Comparison of ENCODE assay signal across 19 cellular contexts in genomic region chr5:134135091-134135655, GRCh38. TPM values are rescaled to one million over a fixed set of nuclear protein-coding genes. Genes with fewer than 3 reads are reported as not detected.
DNase-seq lines count a peak whose midpoint lies in the region; ATAC-seq and TF ChIP-seq lines count a peak whose summit lies in the region.
"Had no signal": no experiment of that assay in that cellular context is flagged by ENCODE, and none has a peak within 500 bp of the region (broad histone marks: within the 10 kb centered on the region; RNA-seq: fewer than 3 reads in every experiment).

No MANE protein-coding gene starts in this region.

- no peak for ATAC-seq in naive thymus-derived CD8-positive, alpha-beta T cell
- ATAC-seq in HG03095 (IDR thresholded peaks at IDR 0.05; ENCODE audit: unreplicated experiment): no peak
- ATAC-seq: heart left ventricle had no signal

- H3K9ac ChIP-seq in mammary epithelial cell (ENCODE audit: insufficient read depth, low read length): no peak overlapping the region
- H3K9ac ChIP-seq: KMS-11 had no signal

- peaks cover 68% of the 10 kb centered on the region for H3K4me1 Mint-ChIP-seq in T-helper 1 cell treated with Interleukin-12 subunit alpha and Interleukin-12 subunit beta and Interleukin-4 antibody, amounts not matched to agents 30 μg/mL and 1 μg/mL, for 36 hours (ENCODE audit: low read depth)
- H3K4me1 Mint-ChIP-seq in IgD-negative memory B cell: peaks cover 35 to 66% (median 35%) of the 10 kb centered on the region in 3 donors
- peaks cover 90% of the 10 kb centered on the region for H3K4me1 Mint-ChIP-seq in activated naive CD8-positive, alpha-beta T cell treated with anti-CD3 and anti-CD28 coated beads for 36 hours
- peaks cover 49 to 98% (median 97%) of the 10 kb centered on the region in 4 donors for H3K4me1 Mint-ChIP-seq in naive thymus-derived CD8-positive, alpha-beta T cell

- intact Hi-C loops in mammary epithelial cell (cut with micrococcal nuclease): no loop called here

- no peaks in the 10 kb centered on the region for H3K9me3 ChIP-seq in mammary epithelial cell (replicated peaks; ENCODE audit: insufficient read depth, low read length)
- H3K9me3 ChIP-seq: ascending aorta, esophagus squamous epithelium, heart left ventricle had no signal

- H3K27ac Mint-ChIP-seq in T-helper 1 cell treated with Interleukin-12 subunit alpha and Interleukin-12 subunit beta and Interleukin-4 antibody, amounts not matched to agents 30 μg/mL and 1 μg/mL, for 36 hours: no peak overlapping the region
- H3K27ac Mint-ChIP-seq in IgD-negative memory B cell: peak overlapping the region; percentile 14 to 79 (median 62)
- H3K27ac Mint-ChIP-seq in activated naive CD8-positive, alpha-beta T cell treated with anti-CD3 and anti-CD28 coated beads for 36 hours: peak overlapping the region; percentile 25
- peak overlapping the region; percentile 91 to 99 (median 98) for H3K27ac Mint-ChIP-seq in naive thymus-derived CD8-positive, alpha-beta T cell
- H3K27ac Mint-ChIP-seq: dendritic cell treated with granulocyte-macrophage colony-stimulating factor and Interleukin-4, amounts not matched to agents 40 ng/mL and 50 ng/mL, for 4 days had no signal

- no peaks in the 10 kb centered on the region for H4K20me1 ChIP-seq in mammary epithelial cell (ENCODE audit: insufficient read depth, low read length)

- no peak overlapping the region for H2AFZ ChIP-seq in mammary epithelial cell (ENCODE audit: low read depth, low read length)

- CTCF ChIA-PET in mammary epithelial cell (lab: Charles Lee; ENCODE audit: low non-redundant PET): no interaction called here

- H3K4me3 Mint-ChIP-seq in T-helper 1 cell treated with Interleukin-12 subunit alpha and Interleukin-12 subunit beta and Interleukin-4 antibody, amounts not matched to agents 30 μg/mL and 1 μg/mL, for 36 hours: peak overlapping the region; percentile 25
- H3K4me3 Mint-ChIP-seq in IgD-negative memory B cell: peak overlapping the region; percentile 6 to 43 (median 35)
- H3K4me3 Mint-ChIP-seq in activated naive CD8-positive, alpha-beta T cell treated with anti-CD3 and anti-CD28 coated beads for 36 hours: no peak overlapping the region
- peak overlapping the region; percentile 66 to 98 (median 82) for H3K4me3 Mint-ChIP-seq in naive thymus-derived CD8-positive, alpha-beta T cell
- H3K4me3 Mint-ChIP-seq: dendritic cell treated with granulocyte-macrophage colony-stimulating factor and Interleukin-4, amounts not matched to agents 40 ng/mL and 50 ng/mL, for 4 days had no signal

- no peak overlapping the region for H3K4me3 ChIP-seq in mammary epithelial cell (replicated peaks in 1 of 3; ENCODE audit: insufficient read depth in 1 of 3, low read depth in 2 of 3, low read length in 3 of 3)
- H3K4me3 ChIP-seq: ascending aorta, esophagus squamous epithelium, heart left ventricle had no signal

- DNase-seq in T-helper 1 cell: no peak
- DNase-seq in activated naive CD8-positive, alpha-beta T cell treated with anti-CD3 and anti-CD28 coated beads for 36 hours: no peak
- peak in 2 of 10 donors; percentile 0 to 45 for DNase-seq in naive thymus-derived CD8-positive, alpha-beta T cell
- no peak for DNase-seq in GOT3 (lab: John Stamatoyannopoulos, UW)
- no peak for DNase-seq in mammary epithelial cell
- DNase-seq: esophagus squamous epithelium, NCI-H1436 treated with DMSO at 0.1 percent for 48 hours, NCI-H2227 treated with DMSO at 0.1 percent for 48 hours, SHP77 treated with DMSO at 0.1 percent for 48 hours, substantia nigra had no signal

- no peak overlapping the region for H3K4me2 ChIP-seq in mammary epithelial cell (ENCODE audit: insufficient read depth, low read depth, low read length)
- H3K4me2 ChIP-seq: KMS-11 had no signal

- peaks cover 41% of the 10 kb centered on the region for H3K36me3 Mint-ChIP-seq in T-helper 1 cell treated with Interleukin-12 subunit alpha and Interleukin-12 subunit beta and Interleukin-4 antibody, amounts not matched to agents 30 μg/mL and 1 μg/mL, for 36 hours (ENCODE audit: low read depth)
- H3K36me3 Mint-ChIP-seq in IgD-negative memory B cell: peaks cover 5% of the 10 kb centered on the region
- H3K36me3 Mint-ChIP-seq in activated naive CD8-positive, alpha-beta T cell treated with anti-CD3 and anti-CD28 coated beads for 36 hours: peaks cover 45% of the 10 kb centered on the region
- H3K36me3 Mint-ChIP-seq in naive thymus-derived CD8-positive, alpha-beta T cell: peaks cover 7 to 90% (median 25%) of the 10 kb centered on the region in 3 donors

- no peak overlapping the region for H3K27ac ChIP-seq in mammary epithelial cell (ENCODE audit: insufficient read depth, low read depth, low read length)
- H3K27ac ChIP-seq: 22Rv1, ascending aorta, esophagus squamous epithelium, HL-60, KMS-11 had no signal

- in situ Hi-C loops in mammary epithelial cell (cut with MboI; ENCODE audit: low sequenced_read_pairs in 2 of 2): loop anchor here in 1 of 2 donors (5.0 kb wide), 1 partner anchor 93 kb away; no protein-coding TSS in a partner anchor

- peaks cover 14% of the 10 kb centered on the region for H3K27me3 Mint-ChIP-seq in T-helper 1 cell treated with Interleukin-12 subunit alpha and Interleukin-12 subunit beta and Interleukin-4 antibody, amounts not matched to agents 30 μg/mL and 1 μg/mL, for 36 hours (ENCODE audit: low read depth)
- no peaks in the 10 kb centered on the region for H3K27me3 Mint-ChIP-seq in IgD-negative memory B cell
- no peaks in the 10 kb centered on the region for H3K27me3 Mint-ChIP-seq in activated naive CD8-positive, alpha-beta T cell treated with anti-CD3 and anti-CD28 coated beads for 36 hours
- no peaks in the 10 kb centered on the region for H3K27me3 Mint-ChIP-seq in naive thymus-derived CD8-positive, alpha-beta T cell
- H3K27me3 Mint-ChIP-seq: dendritic cell treated with granulocyte-macrophage colony-stimulating factor and Interleukin-4, amounts not matched to agents 40 ng/mL and 50 ng/mL, for 4 days had no signal

- H3K36me3 ChIP-seq in mammary epithelial cell (ENCODE audit: insufficient read depth, low read length): peaks cover 2% of the 10 kb centered on the region

- dilution Hi-C loops in mammary epithelial cell (cut with HindIII; ENCODE audit: low sequenced_read_pairs): no loop called here

- BruUV-seq in mammary epithelial cell (replicated peaks; lab: Mats Ljungman, UMichigan): no TSS peak

- 92% methylated on average over 7 of the region's 7 CpGs for WGBS in mammary epithelial cell (ENCODE audit: low coverage, missing lambda C conversion rate)

- no peaks in the 10 kb centered on the region for H3K27me3 ChIP-seq in mammary epithelial cell (ENCODE audit: insufficient read depth, low read length)
- H3K27me3 ChIP-seq: ascending aorta, esophagus squamous epithelium, heart left ventricle had no signal

- H3K9me3 Mint-ChIP-seq in T-helper 1 cell treated with Interleukin-12 subunit alpha and Interleukin-12 subunit beta and Interleukin-4 antibody, amounts not matched to agents 30 μg/mL and 1 μg/mL, for 36 hours: no peaks in the 10 kb centered on the region
- no peaks in the 10 kb centered on the region for H3K9me3 Mint-ChIP-seq in IgD-negative memory B cell
- no peaks in the 10 kb centered on the region for H3K9me3 Mint-ChIP-seq in activated naive CD8-positive, alpha-beta T cell treated with anti-CD3 and anti-CD28 coated beads for 36 hours
- H3K9me3 Mint-ChIP-seq in naive thymus-derived CD8-positive, alpha-beta T cell: no peaks in the 10 kb centered on the region
- H3K9me3 Mint-ChIP-seq: dendritic cell treated with granulocyte-macrophage colony-stimulating factor and Interleukin-4, amounts not matched to agents 40 ng/mL and 50 ng/mL, for 4 days had no signal

- TF ChIP-seq CTCF in mammary epithelial cell (conservative IDR thresholded peaks at IDR 0.05 in 1 of 2, IDR thresholded peaks at IDR 0.05 in 1 of 2; ENCODE audit: extremely low read depth in 1 of 2, insufficient read depth in 1 of 2, low read depth in 1 of 2, low read length in 2 of 2): no peak

- peaks cover 9% of the 10 kb centered on the region for H3K79me2 ChIP-seq in mammary epithelial cell (ENCODE audit: insufficient read depth, low read length)

- peaks cover 25% of the 10 kb centered on the region for H3K4me1 ChIP-seq in mammary epithelial cell (ENCODE audit: insufficient read depth, low read length)
- H3K4me1 ChIP-seq: ascending aorta had no signal

- POLR2A ChIA-PET in naive thymus-derived CD8-positive, alpha-beta T cell (lab: Charles Lee): interaction anchor here (0.6 to 1.2 kb wide), 3 partner anchors 27 to 42 kb away, joined by 3 to 8 read pairs (median 3); partner anchors contain the start of gene SKP1

RNA-seq across cellular contexts. Expression of gene TCF7, which starts 20.7 kb away (rescaled TPM):
- polyA plus RNA-seq in IgD-negative memory B cell: 41.7 TPM
- 10 to 100 TPM; 66.4 to 68.7 TPM for total RNA-seq in activated naive CD8-positive, alpha-beta T cell treated with anti-CD3 and anti-CD28 coated beads for 36 hours
- 100 to 1,000 TPM; 910 to 911 TPM for total RNA-seq in naive thymus-derived CD8-positive, alpha-beta T cell
- polyA plus RNA-seq in naive thymus-derived CD8-positive, alpha-beta T cell: 100 to 1,000 TPM; 207 to 600 (median 328) TPM
- total RNA-seq in mammary epithelial cell: 1 to 10 TPM; 3.3 to 6.5 TPM
- 2.0 TPM for polyA plus RNA-seq in mammary epithelial cell
- polyA minus RNA-seq in mammary epithelial cell: 18.8 TPM

RNA-seq across cellular contexts. Expression of gene SKP1, which starts 41.6 kb away (rescaled TPM):
- polyA plus RNA-seq in IgD-negative memory B cell (875 TPM), mammary epithelial cell (389 TPM)
- total RNA-seq in activated naive CD8-positive, alpha-beta T cell treated with anti-CD3 and anti-CD28 coated beads for 36 hours: 100 to 1,000 TPM; 253 to 260 TPM
- 100 to 1,000 TPM; 250 to 262 TPM for total RNA-seq in naive thymus-derived CD8-positive, alpha-beta T cell
- 1,000 to 10,000 TPM; 1,138 to 1,312 (median 1,209) TPM for polyA plus RNA-seq in naive thymus-derived CD8-positive, alpha-beta T cell
- 100 to 1,000 TPM; 146 to 231 TPM for total RNA-seq in mammary epithelial cell
- polyA minus RNA-seq in mammary epithelial cell: 130 TPM

Comparison
In these comparisons a context has a peak if more than half of its experiments do, and no peak if none do; other contexts are left out.
1. RNA of gene TCF7, which starts 20.7 kb away (total RNA-seq): 910 to 911 TPM in naive thymus-derived CD8-positive, alpha-beta T cell; 66.4 to 68.7 TPM in activated naive CD8-positive, alpha-beta T cell treated with anti-CD3 and anti-CD28 coated beads for 36 hours and 3.3 to 6.5 TPM in mammary epithelial cell; every median in the first group is over 10 times any median in the second.